2 cellular contexts compared by ENCODE assay signal in genomic region chrX:153870791-153871360, GRCh38.
TF ChIP-seq lines count a peak whose summit lies in the region.

No MANE protein-coding gene starts in this region.

TF ChIP-seq in HepG2, 621 proteins besides CTCF, POLR2A, EP300 and RAD21:
- TF ChIP-seq SSRP1 (CRISPR knock-in tag; IDR thresholded peaks at IDR 0.05) (no peak), ZFP90 (CRISPR knock-in tag; IDR thresholded peaks at IDR 0.05; ENCODE audit: borderline replicate concordance) (no peak), REST (IDR thresholded peaks at IDR 0.05; ENCODE audit: borderline replicate concordance in 1 of 2, low read depth in 1 of 2, low read length in 2 of 2) (no peak), FOXK2 (IDR thresholded peaks at IDR 0.05) (no peak), PAX8 (CRISPR knock-in tag; IDR thresholded peaks at IDR 0.05; ENCODE audit: borderline replicate concordance) (no peak), ZNF510 (CRISPR knock-in tag; IDR thresholded peaks at IDR 0.05; ENCODE audit: low read depth) (no peak)

TF ChIP-seq in HEK293, 187 proteins besides CTCF, POLR2A, EP300 and RAD21:
- TF ChIP-seq ZNF561 (tag by site-specific recombination; IDR thresholded peaks at IDR 0.05; ENCODE audit: borderline replicate concordance): no peak
- TF ChIP-seq ZNF16 (tag by site-specific recombination; IDR thresholded peaks at IDR 0.05; ENCODE audit: low read depth): no peak
- TF ChIP-seq KLF9 (tag by site-specific recombination; IDR thresholded peaks at IDR 0.05; ENCODE audit: low read depth): peak; percentile 40; the same call in 1 of the 2 replicates
- no peak for TF ChIP-seq ZNF626 (tag by site-specific recombination; IDR thresholded peaks at IDR 0.05)
- no peak for TF ChIP-seq ZNF211 (tag by site-specific recombination; IDR thresholded peaks at IDR 0.05; ENCODE audit: low read depth)
- no peak for TF ChIP-seq GLIS2 (tag by site-specific recombination; IDR thresholded peaks at IDR 0.05)
- no peak for TF ChIP-seq ZNF549 (tag by site-specific recombination; IDR thresholded peaks at IDR 0.05)
